1 cellular context compared by ENCODE assay signal in the genomic region with DNA sequence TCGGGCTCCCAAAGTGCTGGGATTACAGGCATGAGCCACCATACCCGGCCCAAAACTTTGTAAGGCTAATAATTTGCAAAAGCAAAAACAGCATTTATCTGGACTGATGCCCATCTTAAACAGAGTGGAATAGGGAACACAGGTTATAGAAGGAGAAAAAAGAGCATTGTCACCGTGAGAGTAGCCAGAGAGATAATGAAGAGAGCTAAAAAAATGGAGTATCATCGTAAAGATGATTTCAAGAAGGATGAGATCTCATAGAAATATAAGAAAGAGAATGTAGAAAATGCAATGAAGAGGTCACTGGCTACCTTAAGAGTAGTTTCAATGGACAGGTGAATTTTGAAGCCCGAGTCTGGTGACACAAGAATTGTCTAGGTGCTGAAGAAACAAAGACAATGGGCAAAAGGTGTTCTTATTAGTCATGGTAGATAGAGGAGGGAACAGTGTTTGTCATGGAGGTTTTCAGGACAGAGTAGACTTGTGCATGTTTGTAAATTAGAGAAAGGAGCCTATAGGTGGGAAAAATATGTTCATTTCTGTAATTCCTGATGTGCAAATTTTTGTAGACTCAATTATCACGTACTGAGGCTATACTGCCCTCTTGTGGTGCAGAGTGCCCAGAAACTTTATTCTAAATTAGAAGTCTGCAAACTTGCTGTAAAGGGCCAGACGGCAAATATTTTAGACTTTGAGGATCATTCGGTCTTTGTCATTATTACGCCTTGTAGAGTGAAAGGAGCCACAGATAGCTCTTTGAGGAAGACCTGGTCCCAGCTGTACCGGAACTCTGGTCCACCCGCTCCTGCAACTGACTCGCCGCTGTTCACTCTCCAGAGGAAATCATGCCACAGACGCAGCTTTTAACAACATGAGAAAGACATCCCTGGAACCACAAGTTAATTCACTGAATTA.
TF ChIP-seq lines count a peak whose summit lies in the region.

No MANE protein-coding gene starts in this region.

TF ChIP-seq in GM12878, 131 proteins besides CTCF, POLR2A, EP300 and RAD21:
- TF ChIP-seq SMC3 (IDR thresholded peaks at IDR 0.05; ENCODE audit: borderline replicate concordance, low read length) (peak; percentile 62; the same call in 1 of the 2 replicates), STAT3 (IDR thresholded peaks at IDR 0.05; ENCODE audit: low read depth, low read length) (no peak), BACH1 (IDR thresholded peaks at IDR 0.05; ENCODE audit: borderline replicate concordance) (no peak), CREB1 (IDR thresholded peaks at IDR 0.05; ENCODE audit: low read depth) (no peak), ZZZ3 (IDR thresholded peaks at IDR 0.05; ENCODE audit: control insufficient read depth, insufficient read length, low read depth) (no peak), MEF2B (IDR thresholded peaks at IDR 0.05; ENCODE audit: partially characterized antibody, poor library complexity, severe bottlenecking) (no peak), SMAD5 (IDR thresholded peaks at IDR 0.05; ENCODE audit: low read depth) (no peak)
